ENCODE assay signal across 14 cellular contexts in genomic region chr2:1660656-1661650, GRCh38.
"Had no signal": no experiment of that assay in that cellular context is flagged by ENCODE, and none has a peak within 500 bp of the region (broad histone marks: within the 10 kb centered on the region; RNA-seq: fewer than 3 reads in every experiment).

No MANE protein-coding gene starts in this region.

- DNase-seq: activated CD4-positive, alpha-beta memory T cell treated with anti-CD3 and anti-CD28 coated beads for 36 hours; activated gamma-delta T cell; activated T-cell treated with anti-CD3 and anti-CD28 coated beads, Interleukin-2, amount 50 U/mL, for 24 hours; central memory CD4-positive, alpha-beta T cell; cortex of kidney; effector CD4-positive, alpha-beta T cell; foreskin fibroblast; nucleus accumbens; spleen; stimulated activated naive CD8-positive, alpha-beta T cell treated with anti-CD3 and anti-CD28 coated beads, Interleukin-15, amount 100 ng/mL, for 72 hours had no signal

- H3K9me3 ChIP-seq: psoas muscle, right lobe of liver, spleen, thoracic aorta had no signal

- H3K27ac Mint-ChIP-seq: activated CD4-positive, alpha-beta memory T cell treated with anti-CD3 and anti-CD28 coated beads for 36 hours; activated T-cell treated with anti-CD3 and anti-CD28 coated beads, Interleukin-2, amount 50 U/mL, for 24 hours; stimulated activated naive CD8-positive, alpha-beta T cell treated with anti-CD3 and anti-CD28 coated beads, Interleukin-15, amount 100 ng/mL, for 72 hours had no signal

- H3K4me3 Mint-ChIP-seq: activated CD4-positive, alpha-beta memory T cell treated with anti-CD3 and anti-CD28 coated beads for 36 hours; activated T-cell treated with anti-CD3 and anti-CD28 coated beads, Interleukin-2, amount 50 U/mL, for 24 hours; stimulated activated naive CD8-positive, alpha-beta T cell treated with anti-CD3 and anti-CD28 coated beads, Interleukin-15, amount 100 ng/mL, for 72 hours had no signal

- H3K27me3 ChIP-seq: right lobe of liver had no signal

- ATAC-seq: activated naive CD4-positive, alpha-beta T cell treated with anti-CD3 and anti-CD28 coated beads, Interleukin-2, amount 50 U/mL, for 72 hours; psoas muscle; right lobe of liver; stimulated activated naive CD8-positive, alpha-beta T cell treated with anti-CD3 and anti-CD28 coated beads, Interleukin-15, amount 100 ng/mL, for 72 hours had no signal

- H3K4me1 Mint-ChIP-seq: stimulated activated naive CD8-positive, alpha-beta T cell treated with anti-CD3 and anti-CD28 coated beads, Interleukin-15, amount 100 ng/mL, for 72 hours had no signal

- H3K9me3 Mint-ChIP-seq: activated CD4-positive, alpha-beta memory T cell treated with anti-CD3 and anti-CD28 coated beads for 36 hours; activated naive CD4-positive, alpha-beta T cell treated with anti-CD3 and anti-CD28 coated beads, Interleukin-2, amount 50 U/mL, for 72 hours; activated T-cell treated with anti-CD3 and anti-CD28 coated beads, Interleukin-2, amount 50 U/mL, for 24 hours; stimulated activated naive CD8-positive, alpha-beta T cell treated with anti-CD3 and anti-CD28 coated beads, Interleukin-15, amount 100 ng/mL, for 72 hours had no signal

- H3K4me3 ChIP-seq: psoas muscle, right lobe of liver, spleen, thoracic aorta had no signal

- H3K4me1 ChIP-seq: psoas muscle, right lobe of liver, spleen had no signal

- H3K36me3 Mint-ChIP-seq: activated CD4-positive, alpha-beta memory T cell treated with anti-CD3 and anti-CD28 coated beads for 36 hours; activated naive CD4-positive, alpha-beta T cell treated with anti-CD3 and anti-CD28 coated beads, Interleukin-2, amount 50 U/mL, for 72 hours had no signal

- H3K27ac ChIP-seq: psoas muscle, right lobe of liver, spleen, thoracic aorta had no signal

- H3K36me3 ChIP-seq: right lobe of liver had no signal
